1 cellular context compared by ENCODE assay signal in the genomic region with DNA sequence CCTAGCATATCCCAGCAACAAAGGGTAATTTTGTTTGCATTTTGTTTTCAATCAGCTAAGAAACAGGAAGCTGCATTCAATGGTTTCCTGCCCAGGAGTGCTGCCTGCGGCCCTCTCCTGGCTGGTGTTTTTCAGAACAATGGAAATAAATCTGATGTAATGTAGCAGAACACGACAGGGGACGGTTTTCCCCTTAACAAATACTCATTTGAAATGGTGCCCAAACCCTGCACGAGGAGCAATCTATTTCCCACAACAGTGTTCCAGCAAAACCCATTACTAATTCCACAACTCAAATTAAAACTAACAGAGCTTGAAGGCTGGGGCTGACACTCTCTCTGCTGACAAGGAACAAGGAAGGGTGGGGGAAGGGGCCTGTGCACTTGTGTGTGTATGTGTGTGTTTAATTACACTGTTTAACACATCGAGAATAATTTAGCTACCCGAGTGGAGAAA.
TF ChIP-seq lines count a peak whose summit lies in the region.

No MANE protein-coding gene starts in this region.

TF ChIP-seq in GM23338, 12 proteins besides CTCF, POLR2A, EP300 and RAD21 (continued from another document):
- no peak for TF ChIP-seq STAT1 (IDR thresholded peaks at IDR 0.05; ENCODE audit: unreplicated experiment)
- TF ChIP-seq EZH2 (IDR thresholded peaks at IDR 0.05; ENCODE audit: low read depth, unreplicated experiment), result no peak
TF ChIP-seq in GM23338: peak in this region for 0.
